ENCODE assay signal across 1 cellular context in genomic region chr1:94937820-94938219, GRCh38.
TF ChIP-seq lines count a peak whose summit lies in the region.

No MANE protein-coding gene starts in this region.

TF ChIP-seq in endothelial cell of umbilical vein, 7 proteins besides CTCF, POLR2A, EP300 and RAD21 (continued from another document):
- TF ChIP-seq JUN (IDR thresholded peaks at IDR 0.05; ENCODE audit: borderline replicate concordance, insufficient read depth, insufficient read length, low read depth): no peak
- no peak for TF ChIP-seq MAX (IDR thresholded peaks at IDR 0.05; ENCODE audit: insufficient read depth, insufficient read length)
- TF ChIP-seq GATA2 (IDR thresholded peaks at IDR 0.05; ENCODE audit: insufficient read depth, insufficient read length, low read depth, low read length): no peak
- TF ChIP-seq POLR2AphosphoS5 (IDR thresholded peaks at IDR 0.05; ENCODE audit: insufficient read depth, low read depth, low read length): no peak
